In genomic region chr17:31479524-31479923, GRCh38 we compare ENCODE assay signal across 34 cellular contexts.
DNase-seq lines count a peak whose midpoint lies in the region; ATAC-seq, FAIRE-seq and TF ChIP-seq lines count a peak whose summit lies in the region.
"Had no signal": no experiment of that assay in that cellular context is flagged by ENCODE, and none has a peak within 500 bp of the region (broad histone marks: within the 10 kb centered on the region; RNA-seq: fewer than 3 reads in every experiment).

No MANE protein-coding gene starts in this region.

- H3K36me3 ChIP-seq in SK-N-SH (replicated peaks in 1 of 2; ENCODE audit: control insufficient read depth in 1 of 2, insufficient read depth in 2 of 2, low read length in 1 of 2) = no peaks in the 10 kb centered on the region
- no peaks in the 10 kb centered on the region for H3K36me3 ChIP-seq in HEK293 (ENCODE audit: control insufficient read depth in 2 of 2, insufficient read depth in 1 of 2, low read length in 2 of 2)
- H3K36me3 ChIP-seq in body of pancreas (replicated peaks in 1 of 2; ENCODE audit: insufficient read depth in 1 of 2, low read depth in 2 of 2) = no peaks in the 10 kb centered on the region
- H3K36me3 ChIP-seq in pancreas = no peaks in the 10 kb centered on the region
- H3K36me3 ChIP-seq: BE2C; BLaER1; BLaER1 treated with 17β-estradiol and CSF1 and Interleukin-3, amounts not matched to agents 10 nM and 100 nM had no signal

- no peaks in the 10 kb centered on the region for H3K79me2 ChIP-seq in SK-N-SH (ENCODE audit: insufficient read depth)

- FAIRE-seq in pancreas (lab: Jason Lieb, UNC) = no peak
- FAIRE-seq: A204.1, D721Med had no signal

- no peaks in the 10 kb centered on the region for H3F3A ChIP-seq in SK-N-SH (replicated peaks; ENCODE audit: insufficient read depth)

- ATAC-seq in SK-N-SH treated with all-trans-retinoic acid at 6 μM for 48 hours = no peak
- ATAC-seq in body of pancreas = no peak
- ATAC-seq in pancreas = no peak
- ATAC-seq: A549; CD8-positive, alpha-beta T cell had no signal

- no peak for TF ChIP-seq RAD21 in SK-N-SH (IDR thresholded peaks at IDR 0.05; ENCODE audit: low read length)

- DNase-seq in SK-N-SH (no peak), body of pancreas (no peak), pancreas (no peak), NCI-H1417 (lab: John Stamatoyannopoulos, UW) (no peak), NCI-H510A (lab: John Stamatoyannopoulos, UW) (no peak), hippocampal formation (lab: John Stamatoyannopoulos, UW) (no peak)
- DNase-seq: 8988T; ACHN; AML-193; BE2C; Caco-2; Calu3; CD4-positive, alpha-beta memory T cell; CD4-positive, alpha-beta T cell; CD4-positive, CD25-positive, alpha-beta regulatory T cell; CD8-positive, alpha-beta memory T cell; CD8-positive, alpha-beta T cell; COR-L47; DMS 273 treated with DMSO at 0.1 percent for 48 hours; DMS153; DMS53; DMS79; DMS79 treated with DMSO at 0.1 percent for 48 hours; DND-41; EL had no signal

- H3K27me3 ChIP-seq in SK-N-SH (ENCODE audit: insufficient read depth) (no peaks in the 10 kb centered on the region), body of pancreas (no peaks in the 10 kb centered on the region), pancreas (no peaks in the 10 kb centered on the region)
- H3K27me3 ChIP-seq: BE2C; BLaER1; BLaER1 treated with 17β-estradiol and CSF1 and Interleukin-3, amounts not matched to agents 10 nM and 100 nM had no signal

- no peak overlapping the region for H3K27ac ChIP-seq in SK-N-SH (ENCODE audit: low read depth in 2 of 2, low read length in 1 of 2)
- no peak overlapping the region for H3K27ac ChIP-seq in HEK293 (ENCODE audit: extremely low read depth, low read depth, low read length)
- peak overlapping the region; percentile 21 to 85 (median 78) for H3K27ac ChIP-seq in body of pancreas
- H3K27ac ChIP-seq in pancreas = peak overlapping the region in 3 of 4 donors; percentile 49 to 73 (median 72)
- H3K27ac ChIP-seq: 22Rv1; A549; BLaER1; BLaER1 treated with 17β-estradiol and CSF1 and Interleukin-3, amounts not matched to agents 10 nM and 100 nM; C4-2B had no signal

- no peak overlapping the region for H3K4me2 ChIP-seq in SK-N-SH
- H3K4me2 ChIP-seq: A549; BLaER1; BLaER1 treated with 17β-estradiol and CSF1 and Interleukin-3, amounts not matched to agents 10 nM and 100 nM had no signal

- TF ChIP-seq CTCF in SK-N-SH (IDR thresholded peaks at IDR 0.05) (no peak), HEK293 (tag by site-specific recombination; IDR thresholded peaks at IDR 0.05) (no peak), body of pancreas (IDR thresholded peaks at IDR 0.05) (no peak), pancreas (IDR thresholded peaks at IDR 0.05) (no peak)

- no peaks in the 10 kb centered on the region for H3K4me1 ChIP-seq in SK-N-SH (ENCODE audit: control insufficient read depth in 1 of 2, insufficient read depth in 2 of 2, low read depth in 1 of 2, low read length in 1 of 2)
- no peaks in the 10 kb centered on the region for H3K4me1 ChIP-seq in HEK293 (ENCODE audit: control insufficient read depth, insufficient read depth, low read length)
- H3K4me1 ChIP-seq in body of pancreas = peaks cover 78% of the 10 kb centered on the region
- H3K4me1 ChIP-seq in pancreas = peaks cover 11 to 35% (median 34%) of the 10 kb centered on the region in 3 donors
- H3K4me1 ChIP-seq: BE2C had no signal

- H3K4me3 ChIP-seq in SK-N-SH (ENCODE audit: low read depth in 2 of 2, low read length in 1 of 2) = no peak overlapping the region
- H3K4me3 ChIP-seq in HEK293 (ENCODE audit: low read depth, low read length) = no peak overlapping the region
- H3K4me3 ChIP-seq in body of pancreas = no peak overlapping the region
- no peak overlapping the region for H3K4me3 ChIP-seq in pancreas
- H3K4me3 ChIP-seq: A549; BLaER1; BLaER1 treated with 17β-estradiol and CSF1 and Interleukin-3, amounts not matched to agents 10 nM and 100 nM had no signal

- POLR2A ChIA-PET in SK-N-SH (lab: Yijun Ruan, JAX) (no interaction called here), HEK293 (lab: Yijun Ruan, JAX) (no interaction called here)

- H3K9me3 ChIP-seq in SK-N-SH = no peaks in the 10 kb centered on the region
- no peaks in the 10 kb centered on the region for H3K9me3 ChIP-seq in HEK293 (ENCODE audit: control insufficient read depth, insufficient read depth, low read depth, low read length)
- H3K9me3 ChIP-seq in body of pancreas = no peaks in the 10 kb centered on the region
- no peaks in the 10 kb centered on the region for H3K9me3 ChIP-seq in pancreas
- H3K9me3 ChIP-seq: A549; BE2C; BLaER1; BLaER1 treated with 17β-estradiol and CSF1 and Interleukin-3, amounts not matched to agents 10 nM and 100 nM; Caco-2 had no signal

- no peaks in the 10 kb centered on the region for H3K9me2 ChIP-seq in SK-N-SH

- CTCF ChIA-PET in SK-N-SH (lab: Yijun Ruan, JAX) (no interaction called here), HEK293 (lab: Yijun Ruan, JAX) (interaction anchor here (0.6 to 1.3 kb wide), 4 partner anchors 10 to 460 kb away, joined by 3 to 6 read pairs (median 3); no protein-coding TSS in a partner anchor)

- no peak for TF ChIP-seq POLR2A in body of pancreas (IDR thresholded peaks at IDR 0.05)

- intact Hi-C loops in body of pancreas (cut with DNase I) (no loop called here), pancreas (cut with DNase I) (no loop called here)

- 98% methylated on average over 2 of the region's 2 CpGs for WGBS in SK-N-SH (ENCODE audit: low lambda C conversion rate)
- WGBS in body of pancreas, 2 donors = 81 to 91% methylated on average over 2 of the region's 2 CpGs
- WGBS in pancreas, 2 donors = 96% methylated on average over 2 of the region's 2 CpGs

- H3K9ac ChIP-seq in SK-N-SH = no peak overlapping the region
- H3K9ac ChIP-seq: BLaER1; BLaER1 treated with 17β-estradiol and CSF1 and Interleukin-3, amounts not matched to agents 10 nM and 100 nM had no signal

- no peak overlapping the region for H2AFZ ChIP-seq in SK-N-SH (ENCODE audit: low read depth)

- TF ChIP-seq EP300 in SK-N-SH (IDR thresholded peaks at IDR 0.05; ENCODE audit: borderline replicate concordance in 1 of 2, low read depth in 1 of 2, low read length in 1 of 2) = no peak

- no peaks in the 10 kb centered on the region for H4K20me1 ChIP-seq in SK-N-SH (ENCODE audit: insufficient read depth)
- H4K20me1 ChIP-seq: BLaER1; BLaER1 treated with 17β-estradiol and CSF1 and Interleukin-3, amounts not matched to agents 10 nM and 100 nM had no signal

TF ChIP-seq in SK-N-SH treated with all-trans-retinoic acid at 6 μM for 48 hours, 23 proteins besides CTCF, POLR2A, EP300 and RAD21:
- TF ChIP-seq POU6F1 (CRISPR knock-in tag; IDR thresholded peaks at IDR 0.05; ENCODE audit: borderline replicate concordance, low read depth) = no peak
- peak; percentile 89 for TF ChIP-seq ZFP3 (CRISPR knock-in tag; IDR thresholded peaks at IDR 0.05)

TF ChIP-seq in SK-N-SH, 30 proteins besides CTCF, POLR2A, EP300 and RAD21 (continues in another document):
- TF ChIP-seq TCF12 (IDR thresholded peaks at IDR 0.05) (no peak), SIN3A (IDR thresholded peaks at IDR 0.05; ENCODE audit: borderline replicate concordance, low read depth, low read length) (no peak), FOXM1 (IDR thresholded peaks at IDR 0.05; ENCODE audit: low read depth) (no peak), ELF1 (IDR thresholded peaks at IDR 0.05) (no peak), GATA2 (CRISPR knock-in tag; IDR thresholded peaks at IDR 0.05) (no peak), POLR2AphosphoS5 (IDR thresholded peaks at IDR 0.05; ENCODE audit: low read depth, low read length) (no peak)

TF ChIP-seq in HEK293, 187 proteins besides CTCF, POLR2A, EP300 and RAD21:
- peak; percentile 76 for TF ChIP-seq ZFP3 (tag by site-specific recombination; IDR thresholded peaks at IDR 0.05; ENCODE audit: low read depth)
- no peak for TF ChIP-seq ZNF155 (tag by site-specific recombination; IDR thresholded peaks at IDR 0.05)
- no peak for TF ChIP-seq ZNF501 (tag by site-specific recombination; IDR thresholded peaks at IDR 0.05)
- no peak for TF ChIP-seq PRDM6 (tag by site-specific recombination; IDR thresholded peaks at IDR 0.05)
- no peak for TF ChIP-seq ELK4 (IDR thresholded peaks at IDR 0.05; ENCODE audit: borderline replicate concordance, low read depth, low read length)
- no peak for TF ChIP-seq ZNF670 (tag by site-specific recombination; IDR thresholded peaks at IDR 0.05; ENCODE audit: low read depth)
- TF ChIP-seq ZNF621 (tag by site-specific recombination; IDR thresholded peaks at IDR 0.05) = no peak

Comparison
In these comparisons a context has a peak if more than half of its experiments do, and no peak if none do; other contexts are left out.
1. H3K27ac ChIP-seq: peak in body of pancreas (4 of 4) and pancreas (3 of 4); none in SK-N-SH (0 of 2) and HEK293 (single experiment).